Comparison of ENCODE assay signal across 10 cellular contexts in genomic region chr17:17387461-17388362, GRCh38.
DNase-seq lines count a peak whose midpoint lies in the region; ATAC-seq and TF ChIP-seq lines count a peak whose summit lies in the region.
"Had no signal": no experiment of that assay in that cellular context is flagged by ENCODE, and none has a peak within 500 bp of the region (broad histone marks: within the 10 kb centered on the region; RNA-seq: fewer than 3 reads in every experiment).

No MANE protein-coding gene starts in this region.

- H3K9me3 Mint-ChIP-seq in activated CD4-positive, alpha-beta memory T cell treated with anti-CD3 and anti-CD28 coated beads, Interleukin-2, amount 10 ng/mL, durations not matched to agents 7 days and 5 days = no peaks in the 10 kb centered on the region

- no peaks in the 10 kb centered on the region for H3K79me2 ChIP-seq in Karpas-422 (ENCODE audit: low read length)

- no peak overlapping the region for H3K27ac Mint-ChIP-seq in activated CD4-positive, alpha-beta memory T cell treated with anti-CD3 and anti-CD28 coated beads, Interleukin-2, amount 10 ng/mL, durations not matched to agents 7 days and 5 days

- no peaks in the 10 kb centered on the region for H4K20me1 ChIP-seq in Karpas-422 (ENCODE audit: insufficient read depth, low read depth, low read length)

- peaks cover 11% of the 10 kb centered on the region for H3K27me3 Mint-ChIP-seq in activated CD4-positive, alpha-beta memory T cell treated with anti-CD3 and anti-CD28 coated beads, Interleukin-2, amount 10 ng/mL, durations not matched to agents 7 days and 5 days

- H3K4me3 ChIP-seq in Karpas-422 (ENCODE audit: low read length) = no peak overlapping the region
- no peak overlapping the region for H3K4me3 ChIP-seq in kidney epithelial cell (ENCODE audit: low read depth, low read length)

- H2AFZ ChIP-seq in Karpas-422 (ENCODE audit: low read length) = no peak overlapping the region

- no peaks in the 10 kb centered on the region for H3K36me3 Mint-ChIP-seq in activated CD4-positive, alpha-beta memory T cell treated with anti-CD3 and anti-CD28 coated beads, Interleukin-2, amount 10 ng/mL, durations not matched to agents 7 days and 5 days (ENCODE audit: low read depth)

- H3K9me3 ChIP-seq in Karpas-422 (ENCODE audit: low read length) = no peaks in the 10 kb centered on the region

- CTCF ChIA-PET in activated CD4-positive, alpha-beta memory T cell treated with anti-CD3 and anti-CD28 coated beads, Interleukin-2, amount 10 ng/mL, durations not matched to agents 7 days and 5 days (lab: Charles Lee) = no interaction called here

- H3K27me3 ChIP-seq in Karpas-422 (ENCODE audit: low read length) = no peaks in the 10 kb centered on the region
- H3K27me3 ChIP-seq in kidney epithelial cell (ENCODE audit: control insufficient read depth, insufficient read depth, low read length) = peaks cover 5% of the 10 kb centered on the region

- TF ChIP-seq CTCF in kidney epithelial cell (IDR thresholded peaks at IDR 0.05; ENCODE audit: insufficient read depth, low read length, poor library complexity, severe bottlenecking) = peak; percentile 41

- no peaks in the 10 kb centered on the region for H3K36me3 ChIP-seq in Karpas-422 (ENCODE audit: insufficient read depth, low read length)
- H3K36me3 ChIP-seq in kidney epithelial cell (ENCODE audit: control insufficient read depth, insufficient read depth, low read length) = no peaks in the 10 kb centered on the region

- no peaks in the 10 kb centered on the region for H3K4me1 ChIP-seq in Karpas-422 (ENCODE audit: low read length)

- no peak for ATAC-seq in HG03442 (IDR thresholded peaks at IDR 0.05; ENCODE audit: unreplicated experiment)

- H3K27ac ChIP-seq in Karpas-422 (ENCODE audit: low read length) = no peak overlapping the region

- no peak overlapping the region for H3K4me2 ChIP-seq in Karpas-422 (ENCODE audit: low read depth, low read length, poor library complexity, severe bottlenecking)

- no peak overlapping the region for H3K4me3 Mint-ChIP-seq in activated CD4-positive, alpha-beta memory T cell treated with anti-CD3 and anti-CD28 coated beads, Interleukin-2, amount 10 ng/mL, durations not matched to agents 7 days and 5 days

- no peaks in the 10 kb centered on the region for H3K9me2 ChIP-seq in Karpas-422 (replicated peaks; ENCODE audit: insufficient read depth, low read length)

- peak; percentile 80 for DNase-seq in COLO668 (lab: John Stamatoyannopoulos, UW; ENCODE audit: unreplicated experiment)
- peak; percentile 49 for DNase-seq in Karpas-422
- peak; percentile 90 for DNase-seq in SW480 (ENCODE audit: low spot score)
- DNase-seq in kidney epithelial cell (ENCODE audit: low read depth) = no peak
- no peak for DNase-seq in activated gamma-delta T cell treated with Interleukin-2 at 50 U/mL for 16 hours
- DNase-seq in activated CD4-positive, alpha-beta memory T cell treated with anti-CD3 and anti-CD28 coated beads, Interleukin-2, amount 10 ng/mL, durations not matched to agents 7 days and 5 days = no peak
- DNase-seq in pons (ENCODE audit: low spot score) = no peak
- DNase-seq: activated CD4-positive, alpha-beta T cell treated with anti-CD3 and anti-CD28 coated beads, Interleukin-2, amount 50 U/mL, for 48 hours; stimulated activated CD4-positive, alpha-beta T cell treated with anti-CD3 and anti-CD28 coated beads, Interleukin-4, amount 100 ng/mL, for 24 hours had no signal

- peaks cover 20% of the 10 kb centered on the region for H3K4me1 Mint-ChIP-seq in activated CD4-positive, alpha-beta memory T cell treated with anti-CD3 and anti-CD28 coated beads, Interleukin-2, amount 10 ng/mL, durations not matched to agents 7 days and 5 days

- H3K9ac ChIP-seq in Karpas-422 (ENCODE audit: low read length) = no peak overlapping the region

- POLR2A ChIA-PET in activated CD4-positive, alpha-beta memory T cell treated with anti-CD3 and anti-CD28 coated beads, Interleukin-2, amount 10 ng/mL, durations not matched to agents 7 days and 5 days (lab: Charles Lee) = no interaction called here

Comparison
In these comparisons a context has a peak if more than half of its experiments do, and no peak if none do; other contexts are left out.
1. DNase-seq: peak in COLO668 (single experiment), Karpas-422 (single experiment) and SW480 (single experiment); none in kidney epithelial cell (single experiment), activated gamma-delta T cell treated with Interleukin-2 at 50 U/mL for 16 hours (single experiment), activated CD4-positive, alpha-beta memory T cell treated with anti-CD3 and anti-CD28 coated beads, Interleukin-2, amount 10 ng/mL, durations not matched to agents 7 days and 5 days (single experiment) and pons (single experiment).